Comparison of ENCODE assay signal across 17 cellular contexts in the genomic region with DNA sequence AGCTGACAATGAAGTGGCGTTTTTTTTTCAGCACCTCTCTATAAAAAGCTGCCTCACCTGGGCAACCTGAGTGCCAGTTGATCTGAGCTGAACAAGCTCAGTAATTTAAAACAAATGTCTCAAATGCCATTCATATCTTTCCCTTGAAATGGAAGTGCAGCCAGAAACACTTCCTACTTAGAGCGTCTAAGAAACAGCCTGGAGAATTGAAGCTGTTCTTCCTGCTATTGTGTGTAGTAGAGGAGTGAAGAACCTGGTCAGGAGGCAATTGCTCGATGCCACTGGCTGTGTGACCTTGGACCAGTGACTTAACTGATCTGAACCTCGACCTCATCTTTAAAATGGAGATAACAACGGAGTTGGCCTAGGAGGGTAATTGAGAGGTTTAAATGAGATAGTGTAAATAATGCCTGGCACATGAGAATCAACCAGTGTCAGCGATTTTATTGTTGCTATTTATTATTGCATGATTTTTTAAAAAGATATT.
DNase-seq lines count a peak whose midpoint lies in the region; ATAC-seq and TF ChIP-seq lines count a peak whose summit lies in the region.
"Had no signal": no experiment of that assay in that cellular context is flagged by ENCODE, and none has a peak within 500 bp of the region (broad histone marks: within the 10 kb centered on the region; RNA-seq: fewer than 3 reads in every experiment).

No MANE protein-coding gene starts in this region.

- DNase-seq in cardiac muscle cell (ENCODE audit: low read depth in 1 of 2, low spot score in 1 of 2): peak in 1 of 2 donors; percentile 25
- DNase-seq in heart left ventricle: no peak
- peak; percentile 13 for DNase-seq in kidney tubule cell (ENCODE audit: low spot score)
- DNase-seq in renal cortical epithelial cell (ENCODE audit: low read depth): peak; percentile 42
- no peak for DNase-seq in NCI-H1417 treated with DMSO at 0.1 percent for 48 hours (lab: John Stamatoyannopoulos, UW)
- DNase-seq in retina: no peak
- DNase-seq: 8988T; AML-193; Caco-2; CD8-positive, alpha-beta memory T cell; DMS53; GF-D8; IMR-90; KG1 had no signal

- no peak for TF ChIP-seq POLR2A in heart left ventricle (IDR thresholded peaks at IDR 0.05)

- no peak for TF ChIP-seq CTCF in cardiac muscle cell (IDR thresholded peaks at IDR 0.05; ENCODE audit: low read depth, low read length)
- TF ChIP-seq CTCF in heart left ventricle (IDR thresholded peaks at IDR 0.05): no peak

- intact Hi-C loops in heart left ventricle (cut with DNase I): no loop called here

- H3K27me3 ChIP-seq in cardiac muscle cell: no peaks in the 10 kb centered on the region
- peaks cover 0 to 6% (median 0%) of the 10 kb centered on the region in 9 donors for H3K27me3 ChIP-seq in heart left ventricle
- H3K27me3 ChIP-seq: BLaER1 had no signal

- ATAC-seq in heart left ventricle: no peak
- ATAC-seq in GM21528 (IDR thresholded peaks at IDR 0.05; ENCODE audit: low FRiP score, unreplicated experiment): no peak
- ATAC-seq: HCT116 had no signal

- no peaks in the 10 kb centered on the region for H3K9me3 ChIP-seq in cardiac muscle cell (ENCODE audit: low read depth)
- no peaks in the 10 kb centered on the region for H3K9me3 ChIP-seq in heart left ventricle
- H3K9me3 ChIP-seq: BLaER1, Caco-2 had no signal

- H3K4me3 ChIP-seq in cardiac muscle cell (no peak overlapping the region), heart left ventricle (no peak overlapping the region)
- H3K4me3 ChIP-seq: BLaER1 had no signal

- H3K36me3 ChIP-seq in cardiac muscle cell: no peaks in the 10 kb centered on the region
- H3K36me3 ChIP-seq in heart left ventricle: no peaks in the 10 kb centered on the region
- H3K36me3 ChIP-seq: BLaER1 had no signal

- 47 to 61% (median 57%) methylated on average over 6 of the region's 6 CpGs for WGBS in heart left ventricle, 4 donors

- peaks cover 21% of the 10 kb centered on the region for H3K4me1 ChIP-seq in cardiac muscle cell (ENCODE audit: low read depth)
- H3K4me1 ChIP-seq in heart left ventricle: no peaks in the 10 kb centered on the region
- H3K4me1 ChIP-seq: BLaER1 had no signal

- peak overlapping the region; percentile 17 for H3K27ac ChIP-seq in cardiac muscle cell
- no peak overlapping the region for H3K27ac ChIP-seq in heart left ventricle
- H3K27ac ChIP-seq: BLaER1 had no signal

Comparison
In these comparisons a context has a peak if more than half of its experiments do, and no peak if none do; other contexts are left out.
1. DNase-seq: peak in kidney tubule cell (single experiment) and renal cortical epithelial cell (single experiment); none in heart left ventricle (0 of 5), NCI-H1417 treated with DMSO at 0.1 percent for 48 hours (single experiment) and retina (single experiment).